In genomic region chr11:7597620-7598019, GRCh38 we compare ENCODE assay signal across 13 cellular contexts.
A peak's percentile ranks its signal among the peaks of the same experiment; 100 is the strongest.
DNase-seq lines count a peak whose midpoint lies in the region; ATAC-seq and TF ChIP-seq lines count a peak whose summit lies in the region.
"Had no signal": no experiment of that assay in that cellular context is flagged by ENCODE, and none has a peak within 500 bp of the region (broad histone marks: within the 10 kb centered on the region; RNA-seq: fewer than 3 reads in every experiment).

No MANE protein-coding gene starts in this region.

- H2AK5ac ChIP-seq in neuronal stem cell (ENCODE audit: low read depth, low read length), result no peak overlapping the region

- no peaks in the 10 kb centered on the region for H3K27me3 ChIP-seq in neuronal stem cell (ENCODE audit: control insufficient read depth in 3 of 3, insufficient read depth in 3 of 3, low read depth in 1 of 3, low read length in 3 of 3)
- H3K27me3 ChIP-seq: brain microvascular endothelial cell had no signal

- BruUV-seq in Calu3 (replicated peaks; lab: Mats Ljungman, UMichigan), result no TSS peak

- H3K23ac ChIP-seq in neuronal stem cell (ENCODE audit: low read depth, low read length, poor library complexity), result no peak overlapping the region

- peak overlapping the region; percentile 43 for H3K4me3 Mint-ChIP-seq in Calu3 (ENCODE audit: low read depth, unreplicated experiment)
- H3K4me3 Mint-ChIP-seq in activated T-helper 2 cell treated with anti-CD3 and anti-CD28 coated beads, Interferon-gamma antibody, Interleukin-2, Interleukin-4, amounts not matched to agents 10 μg/mL and 5 μg/mL and 100 μg/mL, durations not matched to agents 14 hours and 24 hours and 36 hours (ENCODE audit: low read depth), result no peak overlapping the region
- H3K4me3 Mint-ChIP-seq: activated T-cell treated with anti-CD3 and anti-CD28 coated beads, Interleukin-2, amount 50 U/mL, for 72 hours; naive thymus-derived CD4-positive, alpha-beta T cell had no signal

- H3K4me1 Mint-ChIP-seq in Calu3 (ENCODE audit: low read depth, unreplicated experiment), result peaks cover 78% of the 10 kb centered on the region
- peaks cover 6% of the 10 kb centered on the region for H3K4me1 Mint-ChIP-seq in activated T-helper 2 cell treated with anti-CD3 and anti-CD28 coated beads, Interferon-gamma antibody, Interleukin-2, Interleukin-4, amounts not matched to agents 10 μg/mL and 5 μg/mL and 100 μg/mL, durations not matched to agents 14 hours and 24 hours and 36 hours (ENCODE audit: low read depth)

- H3K4me1 ChIP-seq in neuronal stem cell (ENCODE audit: control insufficient read depth in 2 of 2, insufficient read depth in 1 of 2, low read depth in 1 of 2, low read length in 2 of 2), result peaks cover 8 to 10% of the 10 kb centered on the region in 2 donors

- peak overlapping the region; percentile 60 for H3K18ac ChIP-seq in neuronal stem cell (ENCODE audit: low read length)

- H3K27ac ChIP-seq in neuronal stem cell (replicated peaks; ENCODE audit: low read length), result no peak overlapping the region
- H3K27ac ChIP-seq: brain microvascular endothelial cell had no signal

- H3K4me3 ChIP-seq in epithelial cell of esophagus (ENCODE audit: low read length) (peak overlapping the region; percentile 33), neuronal stem cell (ENCODE audit: low read length in 2 of 2) (peak overlapping the region in 1 of 2 donors; percentile 42)

- no peak overlapping the region for H2BK15ac ChIP-seq in neuronal stem cell (ENCODE audit: low read length)

- no peak overlapping the region for H3K14ac ChIP-seq in neuronal stem cell (ENCODE audit: low read length)

- no peaks in the 10 kb centered on the region for H3K36me3 ChIP-seq in neuronal stem cell (replicated peaks in 1 of 2; ENCODE audit: control insufficient read depth in 2 of 2, insufficient read depth in 2 of 2, low read length in 2 of 2)
- H3K36me3 ChIP-seq: brain microvascular endothelial cell had no signal

- CTCF ChIA-PET in Calu3 (lab: Charles Lee), result interaction anchor here (0.9 to 1.8 kb wide), 3 partner anchors 20 to 26 kb away, joined by 3 to 5 read pairs (median 3); no protein-coding TSS in a partner anchor

- DNase-seq in Calu3 (peak; percentile 86), NCI-H2029 treated with DMSO at 0.1 percent for 48 hours (lab: John Stamatoyannopoulos, UW) (peak; percentile 91), epithelial cell of esophagus (ENCODE audit: low read depth) (peak; percentile 96), neuronal stem cell (ENCODE audit: low spot score) (no peak), dedifferentiated amniotic fluid mesenchymal stem cell (ENCODE audit: extremely low spot score) (no peak)
- no peak for DNase-seq in activated CD4-positive, alpha-beta T cell treated with anti-CD3 and anti-CD28 coated beads, Interleukin-2, amount 50 U/mL, for 4 hours
- DNase-seq in activated T-helper 2 cell treated with anti-CD3 and anti-CD28 coated beads, Interferon-gamma antibody, Interleukin-2, Interleukin-4, amounts not matched to agents 10 μg/mL and 5 μg/mL and 100 μg/mL, durations not matched to agents 14 hours and 24 hours and 36 hours (ENCODE audit: low spot score), result no peak
- DNase-seq: activated T-cell treated with anti-CD3 and anti-CD28 coated beads, Interleukin-2, amount 50 U/mL, for 72 hours; brain microvascular endothelial cell; erythroblast; naive thymus-derived CD4-positive, alpha-beta T cell had no signal

- no peak overlapping the region for H4K91ac ChIP-seq in neuronal stem cell (ENCODE audit: low read depth, low read length, poor library complexity)

- H3K36me3 Mint-ChIP-seq in Calu3 (ENCODE audit: insufficient read depth, unreplicated experiment), result peaks cover 22% of the 10 kb centered on the region
- no peaks in the 10 kb centered on the region for H3K36me3 Mint-ChIP-seq in activated T-helper 2 cell treated with anti-CD3 and anti-CD28 coated beads, Interferon-gamma antibody, Interleukin-2, Interleukin-4, amounts not matched to agents 10 μg/mL and 5 μg/mL and 100 μg/mL, durations not matched to agents 14 hours and 24 hours and 36 hours (ENCODE audit: low read depth)

- no peak overlapping the region for H3K4ac ChIP-seq in neuronal stem cell (ENCODE audit: low read length)

- TF ChIP-seq CTCF in Calu3 (IDR thresholded peaks at IDR 0.05; ENCODE audit: unreplicated experiment) (no peak), epithelial cell of esophagus (IDR thresholded peaks at IDR 0.05; ENCODE audit: insufficient read depth, low read depth, low read length, missing control alignments) (peak; percentile 1)

- no peaks in the 10 kb centered on the region for H3K27me3 Mint-ChIP-seq in Calu3 (ENCODE audit: unreplicated experiment)
- H3K27me3 Mint-ChIP-seq in activated T-helper 2 cell treated with anti-CD3 and anti-CD28 coated beads, Interferon-gamma antibody, Interleukin-2, Interleukin-4, amounts not matched to agents 10 μg/mL and 5 μg/mL and 100 μg/mL, durations not matched to agents 14 hours and 24 hours and 36 hours (ENCODE audit: low read depth), result peaks cover 2% of the 10 kb centered on the region
- H3K27me3 Mint-ChIP-seq: naive thymus-derived CD4-positive, alpha-beta T cell had no signal

- no peak overlapping the region for H2BK5ac ChIP-seq in neuronal stem cell (ENCODE audit: low read length)

- no peak overlapping the region for H2AFZ ChIP-seq in neuronal stem cell (ENCODE audit: low read length)

- H3K9me3 ChIP-seq in neuronal stem cell (replicated peaks in 1 of 2; ENCODE audit: control insufficient read depth in 2 of 2, insufficient read depth in 1 of 2, low read depth in 1 of 2, low read length in 2 of 2), result no peaks in the 10 kb centered on the region

- H3K9me3 Mint-ChIP-seq in Calu3 (ENCODE audit: low read depth, unreplicated experiment), result no peaks in the 10 kb centered on the region
- no peaks in the 10 kb centered on the region for H3K9me3 Mint-ChIP-seq in activated T-helper 2 cell treated with anti-CD3 and anti-CD28 coated beads, Interferon-gamma antibody, Interleukin-2, Interleukin-4, amounts not matched to agents 10 μg/mL and 5 μg/mL and 100 μg/mL, durations not matched to agents 14 hours and 24 hours and 36 hours
- H3K9me3 Mint-ChIP-seq: activated T-cell treated with anti-CD3 and anti-CD28 coated beads, Interleukin-2, amount 50 U/mL, for 72 hours; naive thymus-derived CD4-positive, alpha-beta T cell had no signal

- H2BK12ac ChIP-seq in neuronal stem cell (ENCODE audit: low read length), result no peak overlapping the region

- no peak overlapping the region for H3K4me2 ChIP-seq in neuronal stem cell (ENCODE audit: insufficient read depth, low read length, poor library complexity, severe bottlenecking)

- no peak for ATAC-seq in HG03342 (IDR thresholded peaks at IDR 0.05; ENCODE audit: unreplicated experiment)
- ATAC-seq: activated CD4-positive, CD25-positive, alpha-beta regulatory T cell treated with anti-CD3 and anti-CD28 coated beads, Interleukin-2, amount 50 U/mL, for 24 hours; activated T-cell treated with anti-CD3 and anti-CD28 coated beads, Interleukin-2, amount 50 U/mL, for 72 hours; naive thymus-derived CD4-positive, alpha-beta T cell had no signal

- peak overlapping the region; percentile 84 for H3K27ac Mint-ChIP-seq in Calu3 (ENCODE audit: unreplicated experiment)
- H3K27ac Mint-ChIP-seq in activated T-helper 2 cell treated with anti-CD3 and anti-CD28 coated beads, Interferon-gamma antibody, Interleukin-2, Interleukin-4, amounts not matched to agents 10 μg/mL and 5 μg/mL and 100 μg/mL, durations not matched to agents 14 hours and 24 hours and 36 hours, result no peak overlapping the region
- H3K27ac Mint-ChIP-seq: activated T-cell treated with anti-CD3 and anti-CD28 coated beads, Interleukin-2, amount 50 U/mL, for 72 hours; naive thymus-derived CD4-positive, alpha-beta T cell had no signal

- no peak overlapping the region for H2BK120ac ChIP-seq in neuronal stem cell (ENCODE audit: low read depth, low read length)

- no peak overlapping the region for H4K8ac ChIP-seq in neuronal stem cell (ENCODE audit: low read depth, low read length)

- WGBS in neuronal stem cell (ENCODE audit: extremely low coverage in 2 of 2, insufficient read length in 2 of 2, insufficient replicate concordance in 1 of 2), 2 donors, result no CpG with 5 or more reads among the region's 8 CpGs

- H3K79me1 ChIP-seq in neuronal stem cell (ENCODE audit: low read depth, low read length), result no peaks in the 10 kb centered on the region

- H3K9ac ChIP-seq in neuronal stem cell (ENCODE audit: low read depth, low read length, poor library complexity), result no peak overlapping the region

- intact Hi-C loops in Calu3 (cut with micrococcal nuclease; ENCODE audit: unreplicated experiment), result loop anchor here (1.0 kb wide), 1 partner anchor 8 kb away; no protein-coding TSS in a partner anchor
- intact Hi-C loops in activated T-helper 2 cell treated with anti-CD3 and anti-CD28 coated beads, Interferon-gamma antibody, Interleukin-2, Interleukin-4, amounts not matched to agents 10 μg/mL and 5 μg/mL and 100 μg/mL, durations not matched to agents 14 hours and 24 hours and 36 hours (cut with micrococcal nuclease), result no loop called here

Comparison
In these comparisons a context has a peak if more than half of its experiments do, and no peak if none do; other contexts are left out.
1. DNase-seq: peak in Calu3 (single experiment), NCI-H2029 treated with DMSO at 0.1 percent for 48 hours (single experiment) and epithelial cell of esophagus (single experiment); none in neuronal stem cell (single experiment), dedifferentiated amniotic fluid mesenchymal stem cell (single experiment), activated CD4-positive, alpha-beta T cell treated with anti-CD3 and anti-CD28 coated beads, Interleukin-2, amount 50 U/mL, for 4 hours (0 of 2) and activated T-helper 2 cell treated with anti-CD3 and anti-CD28 coated beads, Interferon-gamma antibody, Interleukin-2, Interleukin-4, amounts not matched to agents 10 μg/mL and 5 μg/mL and 100 μg/mL, durations not matched to agents 14 hours and 24 hours and 36 hours (single experiment).